ENCODE assay signal across 16 cellular contexts in the genomic region with DNA sequence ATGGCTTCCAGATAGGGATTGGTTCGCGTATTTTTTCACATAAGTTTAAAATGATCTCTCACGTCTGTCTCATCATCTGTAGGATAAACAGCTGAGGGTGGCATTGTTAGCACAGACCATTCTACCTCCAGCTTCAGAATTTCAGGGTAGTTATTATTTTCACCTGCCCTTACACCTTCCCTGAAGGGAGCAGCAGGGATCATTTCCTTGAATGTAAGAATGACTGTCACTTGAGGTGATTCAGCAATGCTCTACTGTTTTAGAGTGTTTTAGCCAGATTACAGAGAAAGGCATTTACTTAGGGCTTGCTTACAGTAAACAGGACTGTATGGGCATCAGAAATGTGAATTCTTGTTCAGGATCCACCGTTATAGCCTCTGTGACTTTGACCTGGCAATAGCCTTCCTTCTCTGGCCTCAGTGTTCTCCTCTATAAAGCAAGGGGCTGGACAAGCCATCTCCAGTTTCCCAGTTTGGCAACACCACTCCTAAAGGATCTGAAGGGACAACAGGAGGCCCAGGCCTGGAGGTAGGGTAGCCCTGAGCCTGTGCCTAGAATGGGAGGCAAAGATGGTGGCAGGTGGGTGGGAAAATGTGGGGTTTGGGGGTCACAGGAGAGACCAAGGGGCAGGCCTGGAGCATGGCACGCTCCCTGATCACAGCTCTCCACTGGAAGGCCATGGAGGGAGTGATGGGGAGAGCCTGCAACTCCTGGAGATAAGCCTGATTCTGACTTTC. TPM values are rescaled to one million over a fixed set of nuclear protein-coding genes. Genes with fewer than 3 reads are reported as not detected.
DNase-seq lines count a peak whose midpoint lies in the region; TF ChIP-seq lines count a peak whose summit lies in the region.
"Had no signal": no experiment of that assay in that cellular context is flagged by ENCODE, and none has a peak within 500 bp of the region (broad histone marks: within the 10 kb centered on the region; RNA-seq: fewer than 3 reads in every experiment).

No MANE protein-coding gene starts in this region.

- H3K4me1 Mint-ChIP-seq in Calu3 (ENCODE audit: low read depth, unreplicated experiment), result peaks cover 59% of the 10 kb centered on the region
- H3K4me1 Mint-ChIP-seq in endodermal cell, result peaks cover 13% of the 10 kb centered on the region
- H3K4me1 Mint-ChIP-seq: CD14-positive monocyte had no signal

- H3K4me3 Mint-ChIP-seq in Calu3 (ENCODE audit: low read depth, unreplicated experiment) (peak overlapping the region; percentile 9), endodermal cell (no peak overlapping the region)
- H3K4me3 Mint-ChIP-seq: CD8-positive, alpha-beta T cell had no signal

- H3K79me2 ChIP-seq in PC-9 (ENCODE audit: low read depth) (peaks cover 17% of the 10 kb centered on the region), osteoblast (ENCODE audit: insufficient read depth, low read length) (no peaks in the 10 kb centered on the region)

- peaks cover 36% of the 10 kb centered on the region for H3F3A ChIP-seq in PC-9 (ENCODE audit: insufficient read depth, low read depth)

- peak overlapping the region; percentile 84; the same call in 1 of the 2 replicates for H2AFZ ChIP-seq in PC-9
- H2AFZ ChIP-seq in osteoblast (ENCODE audit: low read length), result no peak overlapping the region

- intact Hi-C loops in Calu3 (cut with micrococcal nuclease; ENCODE audit: unreplicated experiment) (no loop called here), PC-9 (cut with micrococcal nuclease; ENCODE audit: unreplicated experiment) (no loop called here), prostate gland (cut with DNase I) (no loop called here)

- H3K27ac Mint-ChIP-seq in Calu3 (ENCODE audit: unreplicated experiment) (peak overlapping the region; percentile 73), endodermal cell (no peak overlapping the region)
- H3K27ac Mint-ChIP-seq: CD14-positive monocyte; CD8-positive, alpha-beta T cell had no signal

- BruUV-seq in Calu3 (replicated peaks; lab: Mats Ljungman, UMichigan) (no TSS peak), PC-9 (replicated peaks; lab: Mats Ljungman, UMichigan) (no TSS peak)

- H3K4me1 ChIP-seq in PC-9 (replicated peaks; ENCODE audit: insufficient read depth), result peaks cover 59% of the 10 kb centered on the region
- H3K4me1 ChIP-seq in osteoblast (ENCODE audit: insufficient read depth, low read length), result peaks cover 35% of the 10 kb centered on the region
- peaks cover 4% of the 10 kb centered on the region for H3K4me1 ChIP-seq in prostate gland (replicated peaks)
- H3K4me1 ChIP-seq in endodermal cell (ENCODE audit: control insufficient read depth, insufficient read depth, low read length), result no peaks in the 10 kb centered on the region

- H3K27me3 ChIP-seq in PC-9 (ENCODE audit: insufficient read depth, low read depth), result no peaks in the 10 kb centered on the region
- H3K27me3 ChIP-seq in osteoblast (ENCODE audit: insufficient read depth, low read length), result peaks cover 2% of the 10 kb centered on the region
- peaks cover 2% of the 10 kb centered on the region for H3K27me3 ChIP-seq in prostate gland (replicated peaks; ENCODE audit: insufficient read depth)
- no peaks in the 10 kb centered on the region for H3K27me3 ChIP-seq in MG63
- H3K27me3 ChIP-seq in endodermal cell (ENCODE audit: control insufficient read depth, insufficient read depth, low read length, poor library complexity, severe bottlenecking), result peaks cover 42% of the 10 kb centered on the region

- no peaks in the 10 kb centered on the region for H3K9me3 Mint-ChIP-seq in Calu3 (ENCODE audit: low read depth, unreplicated experiment)
- H3K9me3 Mint-ChIP-seq in endodermal cell, result no peaks in the 10 kb centered on the region
- H3K9me3 Mint-ChIP-seq: CD8-positive, alpha-beta T cell had no signal

- H3K9me3 ChIP-seq in PC-9 (ENCODE audit: insufficient read depth, low read depth), result no peaks in the 10 kb centered on the region
- no peaks in the 10 kb centered on the region for H3K9me3 ChIP-seq in osteoblast (ENCODE audit: low read depth, low read length)
- H3K9me3 ChIP-seq in prostate gland, result no peaks in the 10 kb centered on the region
- no peaks in the 10 kb centered on the region for H3K9me3 ChIP-seq in MG63
- H3K9me3 ChIP-seq in endodermal cell (ENCODE audit: control insufficient read depth, low read length), result no peaks in the 10 kb centered on the region

- H3K4me2 ChIP-seq in PC-9 (peak overlapping the region; percentile 92), osteoblast (ENCODE audit: insufficient read depth, low read length) (no peak overlapping the region)

- POLR2A ChIA-PET in PC-9 (lab: Charles Lee; ENCODE audit: unreplicated experiment), result interaction anchor here (0.7 kb wide), 2 partner anchors 90 to 118 kb away, joined by 3 read pairs; no protein-coding TSS in a partner anchor

- H4K20me1 ChIP-seq in PC-9 (ENCODE audit: insufficient read depth) (no peaks in the 10 kb centered on the region), osteoblast (ENCODE audit: insufficient read depth, low read length) (no peaks in the 10 kb centered on the region)

- CTCF ChIA-PET in Calu3 (lab: Charles Lee), result interaction anchor here (1.0 to 1.9 kb wide), 2 partner anchors 31 to 36 kb away, joined by 3 to 5 read pairs; no protein-coding TSS in a partner anchor
- CTCF ChIA-PET in PC-9 (lab: Charles Lee), result interaction anchor here (0.5 kb wide), 1 partner anchor 1207 kb away, joined by 3 read pairs; no protein-coding TSS in a partner anchor

- no peaks in the 10 kb centered on the region for H3K36me3 ChIP-seq in PC-9 (ENCODE audit: low read depth)
- no peaks in the 10 kb centered on the region for H3K36me3 ChIP-seq in osteoblast (ENCODE audit: insufficient read depth, low read length)
- H3K36me3 ChIP-seq in prostate gland, result no peaks in the 10 kb centered on the region
- no peaks in the 10 kb centered on the region for H3K36me3 ChIP-seq in MG63
- H3K36me3 ChIP-seq in endodermal cell (ENCODE audit: control insufficient read depth, insufficient read depth, low read length), result no peaks in the 10 kb centered on the region

- H3K27ac ChIP-seq in PC-9 (peak overlapping the region; percentile 87), osteoblast (ENCODE audit: low read depth, low read length) (no peak overlapping the region), prostate gland (no peak overlapping the region), endodermal cell (ENCODE audit: low read depth, low read length) (no peak overlapping the region)
- H3K27ac ChIP-seq: HL-60 had no signal

- H3K9ac ChIP-seq in endodermal cell (ENCODE audit: extremely low read depth, low read length, poor library complexity, severe bottlenecking), result no peak overlapping the region

- H3K27me3 Mint-ChIP-seq in Calu3 (ENCODE audit: unreplicated experiment) (no peaks in the 10 kb centered on the region), endodermal cell (ENCODE audit: insufficient read depth) (peaks cover 64% of the 10 kb centered on the region)

- TF ChIP-seq CTCF in Calu3 (IDR thresholded peaks at IDR 0.05; ENCODE audit: unreplicated experiment) (no peak), PC-9 (conservative IDR thresholded peaks at IDR 0.05) (no peak), osteoblast (IDR thresholded peaks at IDR 0.05; ENCODE audit: extremely low read depth, low read depth, low read length) (no peak), prostate gland (IDR thresholded peaks at IDR 0.05) (no peak), endodermal cell (conservative IDR thresholded peaks at IDR 0.05) (no peak)

- 89% methylated on average over 5 of the region's 5 CpGs for WGBS in prostate gland
- WGBS in endodermal cell (ENCODE audit: insufficient coverage in 1 of 2, insufficient read length in 1 of 2), 2 experiments, result 89 to 98% methylated on average over 5 of the region's 5 CpGs

- H3K36me3 Mint-ChIP-seq in Calu3 (ENCODE audit: insufficient read depth, unreplicated experiment) (peaks cover 34% of the 10 kb centered on the region), endodermal cell (ENCODE audit: low read depth) (no peaks in the 10 kb centered on the region)
- H3K36me3 Mint-ChIP-seq: CD14-positive monocyte; CD8-positive, alpha-beta T cell had no signal

- H3K4me3 ChIP-seq in PC-9, result peak overlapping the region; percentile 73; the same call in 1 of the 2 replicates
- H3K4me3 ChIP-seq in osteoblast (ENCODE audit: insufficient read depth, low read length), result no peak overlapping the region
- H3K4me3 ChIP-seq in prostate gland, result no peak overlapping the region
- H3K4me3 ChIP-seq in MG63, result no peak overlapping the region
- no peak overlapping the region for H3K4me3 ChIP-seq in endodermal cell (ENCODE audit: low read length)

- DNase-seq in Calu3, result no peak
- DNase-seq in PC-9, result peak in 1 of 2 experiments; percentile 71
- peak; percentile 29 for DNase-seq in kidney tubule cell (ENCODE audit: low spot score)
- peak; percentile 75 for DNase-seq in osteoblast (ENCODE audit: insufficient read length, low spot score, missing footprints)
- DNase-seq in prostate gland (ENCODE audit: low spot score), result no peak
- DNase-seq in MG63, result no peak
- no peak for DNase-seq in endodermal cell
- DNase-seq in HuH-7 (ENCODE audit: low spot score), result no peak
- DNase-seq: COR-L47, DND-41, GDM1 had no signal

- no peak for TF ChIP-seq POLR2A in prostate gland (IDR thresholded peaks at IDR 0.05)

- H3K9me2 ChIP-seq in PC-9 (ENCODE audit: insufficient read depth), result no peaks in the 10 kb centered on the region

RNA-seq across cellular contexts. Expression of a gene that starts 1.2 kb away (rescaled TPM):
- total RNA-seq in Calu3 (2022), result 3.3 and 6.1 TPM in 2 replicates
- total RNA-seq in PC-9 (2021), result 0.33 and 0.92 TPM in 2 replicates
- 0.59 and 4.0 TPM in 2 replicates for total RNA-seq in osteoblast
- total RNA-seq in prostate gland, result not detected
- not detected in 2 replicates for total RNA-seq in MG63 (2014; rRNA removed; shearing (Covaris generic); ENCODE audit: low replicate concordance)
- not detected for total RNA-seq in endodermal cell
- not detected for polyA plus RNA-seq in endodermal cell (2013, experiment 1 of 2)
- not detected for polyA plus RNA-seq in endodermal cell (2013, experiment 2 of 2)
- total RNA-seq: CD8-positive, alpha-beta T cell; H4 had no signal
- polyA plus RNA-seq: BJ, CD14-positive monocyte had no signal

RNA-seq across cellular contexts. Expression of a gene that starts 14.2 kb away (rescaled TPM):
- total RNA-seq in Calu3 (2022) (not detected in 2 replicates), PC-9 (2021) (not detected in 2 replicates), osteoblast (not detected in 2 replicates), prostate gland (not detected), endodermal cell (not detected)
- total RNA-seq in MG63 (2014; rRNA removed; shearing (Covaris generic); ENCODE audit: low replicate concordance), result not detected in 2 replicates
- not detected for polyA plus RNA-seq in endodermal cell (2013, experiment 1 of 2)
- not detected for polyA plus RNA-seq in endodermal cell (2013, experiment 2 of 2)
- total RNA-seq: CD8-positive, alpha-beta T cell had no signal
- polyA plus RNA-seq: BJ, CD14-positive monocyte had no signal

RNA-seq across cellular contexts. Expression of a gene that starts 34.0 kb away (rescaled TPM):
- 221 and 315 TPM in 2 replicates for total RNA-seq in Calu3 (2022)
- 237 and 386 TPM in 2 replicates for total RNA-seq in PC-9 (2021)
- total RNA-seq in osteoblast, result 2,046 and 2,181 TPM in 2 replicates
- total RNA-seq in prostate gland, result 100 to 1,000 TPM in 1 of 2 donors, 10 to 100 TPM in 1; 71.6 to 105 TPM
- 224 and 281 TPM in 2 replicates for total RNA-seq in MG63 (2014; rRNA removed; shearing (Covaris generic); ENCODE audit: low replicate concordance)
- total RNA-seq in endodermal cell, result 10 to 100 TPM in 1 of 2 donors, 1 to 10 TPM in 1; 7.4 to 20.3 TPM
- 19.3 TPM for polyA plus RNA-seq in endodermal cell (2013, experiment 1 of 2)
- 13.4 TPM for polyA plus RNA-seq in endodermal cell (2013, experiment 2 of 2)

Comparison
In these comparisons a context has a peak if more than half of its experiments do, and no peak if none do; other contexts are left out.
1. DNase-seq: peak in kidney tubule cell (single experiment) and osteoblast (single experiment); none in Calu3 (single experiment), prostate gland (single experiment), MG63 (single experiment), endodermal cell (single experiment) and HuH-7 (single experiment).